ENCODE assay signal across 16 cellular contexts in genomic region chr9:136346157-136346481, GRCh38. TPM values are rescaled to one million over a fixed set of nuclear protein-coding genes. Genes with fewer than 3 reads are reported as not detected.
A peak's percentile ranks its signal among the peaks of the same experiment; 100 is the strongest.
DNase-seq lines count a peak whose midpoint lies in the region; ATAC-seq, FAIRE-seq and TF ChIP-seq lines count a peak whose summit lies in the region.
"Had no signal": no experiment of that assay in that cellular context is flagged by ENCODE, and none has a peak within 500 bp of the region (broad histone marks: within the 10 kb centered on the region; RNA-seq: fewer than 3 reads in every experiment).

No MANE protein-coding gene starts in this region.

- TF ChIP-seq CTCF in HepG2 (CRISPR knock-in tag; IDR thresholded peaks at IDR 0.05): no peak
- TF ChIP-seq CTCF in right lobe of liver (IDR thresholded peaks at IDR 0.05): no peak

- H3K9ac ChIP-seq in HepG2 (ENCODE audit: insufficient read depth, low read depth, low read length) (peak overlapping the region; percentile 57; the same call in 1 of the 2 replicates), endocrine pancreas (ENCODE audit: control insufficient read depth, insufficient read depth, low read length) (peak overlapping the region; percentile 54), neuronal stem cell (ENCODE audit: low read depth, low read length, poor library complexity) (no peak overlapping the region)
- H3K9ac ChIP-seq: KMS-11 had no signal

- H3K27ac ChIP-seq in HepG2 (ENCODE audit: extremely low read length, insufficient read depth, low read length) (no peak overlapping the region), right lobe of liver (no peak overlapping the region), neuronal stem cell (replicated peaks; ENCODE audit: low read length) (no peak overlapping the region)
- H3K27ac ChIP-seq in CD4-positive, alpha-beta memory T cell (ENCODE audit: low read depth, low read length): no peak overlapping the region
- H3K27ac ChIP-seq: gastrocnemius medialis, KMS-11 had no signal

- no peak overlapping the region for H2BK5ac ChIP-seq in neuronal stem cell (ENCODE audit: low read length)

- no peak overlapping the region for H3K4ac ChIP-seq in neuronal stem cell (ENCODE audit: low read length)

- TF ChIP-seq EP300 in HepG2 (IDR thresholded peaks at IDR 0.05; ENCODE audit: low read depth in 2 of 2, low read length in 2 of 2) (no peak), HepG2 (CRISPR knock-in tag; IDR thresholded peaks at IDR 0.05; ENCODE audit: borderline replicate concordance) (no peak)

- TF ChIP-seq RAD21 in HepG2 (CRISPR knock-in tag; IDR thresholded peaks at IDR 0.05): no peak

- H2BK12ac ChIP-seq in neuronal stem cell (ENCODE audit: low read length): no peak overlapping the region

- no peaks in the 10 kb centered on the region for H3K36me3 Mint-ChIP-seq in activated naive CD8-positive, alpha-beta T cell treated with anti-CD3 and anti-CD28 coated beads, Interleukin-2, amount 50 U/mL, for 24 hours (ENCODE audit: low read depth)
- no peaks in the 10 kb centered on the region for H3K36me3 Mint-ChIP-seq in CD4-positive, alpha-beta memory T cell
- H3K36me3 Mint-ChIP-seq: immature natural killer cell had no signal

- no peaks in the 10 kb centered on the region for H3K9me3 Mint-ChIP-seq in activated naive CD8-positive, alpha-beta T cell treated with anti-CD3 and anti-CD28 coated beads, Interleukin-2, amount 50 U/mL, for 24 hours
- no peaks in the 10 kb centered on the region for H3K9me3 Mint-ChIP-seq in CD4-positive, alpha-beta memory T cell
- H3K9me3 Mint-ChIP-seq: immature natural killer cell had no signal

- CTCF ChIA-PET in HepG2 (lab: Yijun Ruan, JAX; ENCODE audit: low intra/inter-chr PET ratio, low total read pairs): interaction anchor here (1.8 to 2.0 kb wide), 2 partner anchors 17 to 54 kb away, joined by 6 to 13 read pairs; partner anchors contain the start of genes DNLZ and SNAPC4
- CTCF ChIA-PET in CD4-positive, alpha-beta memory T cell (lab: Charles Lee; ENCODE audit: partially characterized antibody): interaction anchor here (0.5 to 1.0 kb wide), 2 partner anchors 55 to 325 kb away, joined by 3 read pairs; no protein-coding TSS in a partner anchor

- H3K36me3 ChIP-seq in HepG2 (replicated peaks in 1 of 2; ENCODE audit: control insufficient read depth in 1 of 2, insufficient read depth in 2 of 2, low read length in 2 of 2) (no peaks in the 10 kb centered on the region), right lobe of liver (no peaks in the 10 kb centered on the region), endocrine pancreas (ENCODE audit: control insufficient read depth, insufficient read depth, low read length) (no peaks in the 10 kb centered on the region), neuronal stem cell (replicated peaks in 1 of 2; ENCODE audit: control insufficient read depth in 2 of 2, insufficient read depth in 2 of 2, low read length in 2 of 2) (peaks cover 11 to 24% of the 10 kb centered on the region in 2 donors)
- no peaks in the 10 kb centered on the region for H3K36me3 ChIP-seq in CD4-positive, alpha-beta memory T cell (ENCODE audit: insufficient read depth, low read length)
- H3K36me3 ChIP-seq: gastrocnemius medialis, prostate gland had no signal

- in situ Hi-C loops in HepG2 (cut with HindIII; ENCODE audit: extremely low pct_ligation_motif_present, low pct_unique_long_range_greater_than_20kb): loop anchor here (25.0 kb wide), 1 partner anchor 291 kb away; no protein-coding TSS in a partner anchor

- H3K4me1 ChIP-seq in HepG2 (ENCODE audit: insufficient read depth, low read length): peaks cover 45% of the 10 kb centered on the region
- H3K4me1 ChIP-seq in right lobe of liver: no peaks in the 10 kb centered on the region
- H3K4me1 ChIP-seq in endocrine pancreas (ENCODE audit: control insufficient read depth, insufficient read depth, low read length): no peaks in the 10 kb centered on the region
- H3K4me1 ChIP-seq in neuronal stem cell (ENCODE audit: control insufficient read depth in 2 of 2, insufficient read depth in 1 of 2, low read depth in 1 of 2, low read length in 2 of 2): peaks cover 16 to 25% of the 10 kb centered on the region in 2 donors
- H3K4me1 ChIP-seq in CD4-positive, alpha-beta memory T cell (ENCODE audit: insufficient read depth, low read length): no peaks in the 10 kb centered on the region
- H3K4me1 ChIP-seq: prostate gland had no signal

- no peaks in the 10 kb centered on the region for H3K4me1 Mint-ChIP-seq in activated naive CD8-positive, alpha-beta T cell treated with anti-CD3 and anti-CD28 coated beads, Interleukin-2, amount 50 U/mL, for 24 hours
- H3K4me1 Mint-ChIP-seq in CD4-positive, alpha-beta memory T cell: no peaks in the 10 kb centered on the region

- ATAC-seq in HepG2 (peak; percentile 5), right lobe of liver (no peak)
- no peak for ATAC-seq in activated naive CD8-positive, alpha-beta T cell treated with anti-CD3 and anti-CD28 coated beads, Interleukin-2, amount 50 U/mL, for 24 hours

- no peak overlapping the region for H3K27ac Mint-ChIP-seq in activated naive CD8-positive, alpha-beta T cell treated with anti-CD3 and anti-CD28 coated beads, Interleukin-2, amount 50 U/mL, for 24 hours
- no peak overlapping the region for H3K27ac Mint-ChIP-seq in CD4-positive, alpha-beta memory T cell
- H3K27ac Mint-ChIP-seq: immature natural killer cell had no signal

- H3K4me3 ChIP-seq in HepG2 (replicated peaks in 1 of 3; ENCODE audit: insufficient read depth in 1 of 3, low read depth in 2 of 3, low read length in 3 of 3): peak overlapping the region; percentile 47 to 78 (median 47)
- no peak overlapping the region for H3K4me3 ChIP-seq in right lobe of liver
- no peak overlapping the region for H3K4me3 ChIP-seq in endocrine pancreas (ENCODE audit: control insufficient read depth, insufficient read depth, low read length)
- no peak overlapping the region for H3K4me3 ChIP-seq in neuronal stem cell (ENCODE audit: low read length in 2 of 2)
- no peak overlapping the region for H3K4me3 ChIP-seq in CD4-positive, alpha-beta memory T cell (ENCODE audit: low read length in 2 of 2)
- H3K4me3 ChIP-seq: prostate gland had no signal

- H2AFZ ChIP-seq in HepG2 (ENCODE audit: low read length) (no peak overlapping the region), neuronal stem cell (ENCODE audit: low read length) (peak overlapping the region; percentile 49)

- H3K9me3 ChIP-seq in HepG2 (ENCODE audit: low read length) (no peaks in the 10 kb centered on the region), right lobe of liver (no peaks in the 10 kb centered on the region), endocrine pancreas (ENCODE audit: control insufficient read depth, low read length) (no peaks in the 10 kb centered on the region), neuronal stem cell (replicated peaks in 1 of 2; ENCODE audit: control insufficient read depth in 2 of 2, insufficient read depth in 1 of 2, low read depth in 1 of 2, low read length in 2 of 2) (no peaks in the 10 kb centered on the region)
- H3K9me3 ChIP-seq in CD4-positive, alpha-beta memory T cell (ENCODE audit: control insufficient read depth in 1 of 2, low read length in 2 of 2): no peaks in the 10 kb centered on the region
- H3K9me3 ChIP-seq: gastrocnemius medialis, prostate gland had no signal

- no peak overlapping the region for H4K8ac ChIP-seq in neuronal stem cell (ENCODE audit: low read depth, low read length)

- peaks cover 12% of the 10 kb centered on the region for H3K79me1 ChIP-seq in neuronal stem cell (ENCODE audit: low read depth, low read length)

- peak overlapping the region; percentile 98 for H2AK5ac ChIP-seq in neuronal stem cell (ENCODE audit: low read depth, low read length)

- BruUV-seq in HepG2 (replicated peaks; lab: Mats Ljungman, UMichigan): no TSS peak

- H4K91ac ChIP-seq in neuronal stem cell (ENCODE audit: low read depth, low read length, poor library complexity): no peak overlapping the region

- H3K14ac ChIP-seq in neuronal stem cell (ENCODE audit: low read length): no peak overlapping the region

- H3K23ac ChIP-seq in neuronal stem cell (ENCODE audit: low read depth, low read length, poor library complexity): peak overlapping the region; percentile 93

- no peak overlapping the region for H2BK15ac ChIP-seq in neuronal stem cell (ENCODE audit: low read length)

- peak overlapping the region; percentile 95 for H3K4me2 ChIP-seq in HepG2 (ENCODE audit: low read depth, low read length)
- H3K4me2 ChIP-seq in neuronal stem cell (ENCODE audit: insufficient read depth, low read length, poor library complexity, severe bottlenecking): no peak overlapping the region
- H3K4me2 ChIP-seq: KMS-11 had no signal

- H3K79me2 ChIP-seq in HepG2 (ENCODE audit: insufficient read depth, low read length): no peaks in the 10 kb centered on the region

- no peak for DNase-seq in HepG2 (ENCODE audit: low spot score)
- no peak for DNase-seq in right lobe of liver
- DNase-seq in neuronal stem cell (ENCODE audit: low spot score): no peak
- no peak for DNase-seq in activated naive CD8-positive, alpha-beta T cell treated with anti-CD3 and anti-CD28 coated beads, Interleukin-2, amount 50 U/mL, for 24 hours
- no peak for DNase-seq in anterior cingulate cortex (lab: John Stamatoyannopoulos, UW)
- no peak for DNase-seq in stimulated activated CD8-positive, alpha-beta memory T cell treated with anti-CD3 and anti-CD28 coated beads, Interleukin-4, amount 100 ng/mL, for 48 hours
- DNase-seq in CD4-positive, alpha-beta memory T cell: no peak
- DNase-seq: activated naive CD4-positive, alpha-beta T cell treated with Interleukin-2 at 50 U/mL for 16 hours; immature natural killer cell; NCI-H1436; NCI-H226 had no signal

- H3K27me3 ChIP-seq in HepG2 (ENCODE audit: control insufficient read depth in 1 of 2, insufficient read depth in 2 of 2, low read length in 2 of 2) (peaks cover 0 to 9% of the 10 kb centered on the region in 2 experiments; a peak in 2 of 5 replicates), right lobe of liver (no peaks in the 10 kb centered on the region), endocrine pancreas (ENCODE audit: control insufficient read depth, insufficient read depth, low read length) (no peaks in the 10 kb centered on the region), neuronal stem cell (ENCODE audit: control insufficient read depth in 3 of 3, insufficient read depth in 3 of 3, low read depth in 1 of 3, low read length in 3 of 3) (no peaks in the 10 kb centered on the region)
- H3K27me3 ChIP-seq in CD4-positive, alpha-beta memory T cell (ENCODE audit: insufficient read depth, low read length): no peaks in the 10 kb centered on the region

- TF ChIP-seq POLR2A in HepG2 (IDR thresholded peaks at IDR 0.05; ENCODE audit: insufficient read depth in 1 of 2, low read depth in 2 of 2, low read length in 2 of 2) (no peak), right lobe of liver (IDR thresholded peaks at IDR 0.05) (no peak)

- intact Hi-C loops in HepG2 (cut with micrococcal nuclease; ENCODE audit: unreplicated experiment) (no loop called here), right lobe of liver (cut with DNase I) (loop anchor here in 1 of 2 donors (10.0 kb wide), 1 partner anchor 299 kb away; no protein-coding TSS in a partner anchor)
- intact Hi-C loops in CD4-positive, alpha-beta memory T cell (cut with micrococcal nuclease): no loop called here

- H3K4me3 Mint-ChIP-seq in activated naive CD8-positive, alpha-beta T cell treated with anti-CD3 and anti-CD28 coated beads, Interleukin-2, amount 50 U/mL, for 24 hours: no peak overlapping the region
- no peak overlapping the region for H3K4me3 Mint-ChIP-seq in CD4-positive, alpha-beta memory T cell
- H3K4me3 Mint-ChIP-seq: immature natural killer cell had no signal

- POLR2A ChIA-PET in HepG2 (lab: Yijun Ruan, JAX): interaction anchor here (0.8 to 2.9 kb wide), 9 partner anchors 9 to 96 kb away, joined by 3 to 73 read pairs (median 6); partner anchors contain the start of genes CARD9 and DNLZ
- POLR2A ChIA-PET in CD4-positive, alpha-beta memory T cell (lab: Charles Lee; ENCODE audit: partially characterized antibody): interaction anchor here (1.2 kb wide), 1 partner anchor 17 kb away, joined by 3 read pairs; the partner anchor contains the start of gene DNLZ

- H4K20me1 ChIP-seq in HepG2 (ENCODE audit: insufficient read depth, low read length): no peaks in the 10 kb centered on the region

- WGBS in HepG2 (ENCODE audit: low lambda C conversion rate): 19% methylated on average over 3 of the region's 10 CpGs
- no CpG with 5 or more reads among the region's 10 CpGs for WGBS in right lobe of liver (ENCODE audit: insufficient coverage, low coverage, low lambda C conversion rate, missing lambda C conversion rate)
- no CpG with 5 or more reads among the region's 10 CpGs for WGBS in neuronal stem cell (ENCODE audit: extremely low coverage in 2 of 2, insufficient read length in 2 of 2, insufficient replicate concordance in 1 of 2), 2 donors

- no peak overlapping the region for H2BK120ac ChIP-seq in neuronal stem cell (ENCODE audit: low read depth, low read length)

- no peak for FAIRE-seq in HepG2 (lab: Jason Lieb, UNC)
- FAIRE-seq: GM19239 had no signal

- no peaks in the 10 kb centered on the region for H3K27me3 Mint-ChIP-seq in activated naive CD8-positive, alpha-beta T cell treated with anti-CD3 and anti-CD28 coated beads, Interleukin-2, amount 50 U/mL, for 24 hours
- H3K27me3 Mint-ChIP-seq in CD4-positive, alpha-beta memory T cell: no peaks in the 10 kb centered on the region

- peak overlapping the region; percentile 84 for H3K18ac ChIP-seq in neuronal stem cell (ENCODE audit: low read length)

RNA-seq across cellular contexts. Expression of gene DNLZ, which starts 17.4 kb away (rescaled TPM):
- 5.4 and 8.0 TPM in 2 replicates for total RNA-seq in HepG2 (2016; rRNA removed; fragmentation: Illumina TruSeq; extraction: Trizol)
- 8.5 and 9.7 TPM in 2 replicates for total RNA-seq in HepG2 (2016; cell fraction: cytosol; rRNA removed; fragmentation: Illumina TruSeq; extraction: Trizol; ENCODE audit: low read depth)
- total RNA-seq in HepG2 (2016; cell fraction: insoluble cytoplasmic fraction; rRNA removed; fragmentation: Illumina TruSeq; extraction: Trizol): 5.7 and 10.6 TPM in 2 replicates
- total RNA-seq in HepG2 (2016; cell fraction: membrane; rRNA removed; fragmentation: Illumina TruSeq; extraction: Trizol): 8.2 and 10.5 TPM in 2 replicates
- total RNA-seq in HepG2 (2016; cell fraction: nucleus; rRNA removed; fragmentation: Illumina TruSeq; extraction: Trizol): 2.7 and 3.8 TPM in 2 replicates
- 3.4 and 4.5 TPM in 2 replicates for polyA plus RNA-seq in HepG2 (2011; rRNA removed)
- 1.9 and 8.6 TPM in 2 replicates for polyA plus RNA-seq in HepG2 (2011; cell fraction: cytosol; rRNA removed)
- polyA plus RNA-seq in HepG2 (2011; cell fraction: nucleus; rRNA removed): 4.9 and 10.5 TPM in 2 replicates
- 1.9 and 2.8 TPM in 2 replicates for polyA plus RNA-seq in HepG2 (2012)
- polyA plus RNA-seq in HepG2 (2016; cell fraction: cytosol; fragmentation: Illumina TruSeq; extraction: Trizol; ENCODE audit: low read depth): 8.4 and 8.5 TPM in 2 replicates
- polyA plus RNA-seq in HepG2 (2016; cell fraction: insoluble cytoplasmic fraction; fragmentation: Illumina TruSeq; extraction: Trizol; ENCODE audit: low read depth): 4.0 and 5.1 TPM in 2 replicates
- polyA plus RNA-seq in HepG2 (2016; cell fraction: membrane; fragmentation: Illumina TruSeq; extraction: Trizol; ENCODE audit: low read depth): 6.4 and 6.8 TPM in 2 replicates
- 5.5 and 7.2 TPM in 2 replicates for polyA plus RNA-seq in HepG2 (2016; cell fraction: nucleus; fragmentation: Illumina TruSeq; extraction: Trizol; ENCODE audit: insufficient read depth, low read depth)
- 0.90 and 2.5 TPM in 2 replicates for polyA minus RNA-seq in HepG2 (2011; rRNA and poly(A)+ RNA removed; ENCODE audit: low replicate concordance)
- polyA minus RNA-seq in HepG2 (2011; cell fraction: cytosol; rRNA and poly(A)+ RNA removed): 1.3 TPM in 1 of 2 replicates, not detected in the other
- 2.6 and 2.8 TPM in 2 replicates for polyA minus RNA-seq in HepG2 (2011; cell fraction: nucleus; rRNA and poly(A)+ RNA removed)
- total RNA-seq in right lobe of liver: 10 to 100 TPM in 3 of 6 experiments, 1 to 10 TPM in 3; 5.0 to 26.0 (median 10.4) TPM
- polyA plus RNA-seq in neuronal stem cell (2013, experiment 1 of 2): 6.7 TPM
- 6.9 TPM for polyA plus RNA-seq in neuronal stem cell (2013, experiment 2 of 2)
- 10 to 100 TPM; 26.0 to 32.3 TPM for total RNA-seq in CD4-positive, alpha-beta memory T cell
- 10 to 100 TPM; 71.3 to 86.1 TPM for polyA plus RNA-seq in CD4-positive, alpha-beta memory T cell

RNA-seq across cellular contexts. Expression of gene GPSM1, which starts 18.8 kb away (rescaled TPM):
- total RNA-seq in HepG2 (2016; rRNA removed; fragmentation: Illumina TruSeq; extraction: Trizol) (0.59 and 1.0 TPM in 2 replicates), right lobe of liver (1 to 10 TPM; 1.3 to 4.8 (median 4.1) TPM)
- 0.26 and 0.30 TPM in 2 replicates for total RNA-seq in HepG2 (2016; cell fraction: cytosol; rRNA removed; fragmentation: Illumina TruSeq; extraction: Trizol; ENCODE audit: low read depth)
- 0.55 and 1.1 TPM in 2 replicates for total RNA-seq in HepG2 (2016; cell fraction: insoluble cytoplasmic fraction; rRNA removed; fragmentation: Illumina TruSeq; extraction: Trizol)
- 0.53 and 0.72 TPM in 2 replicates for total RNA-seq in HepG2 (2016; cell fraction: membrane; rRNA removed; fragmentation: Illumina TruSeq; extraction: Trizol)
- total RNA-seq in HepG2 (2016; cell fraction: nucleus; rRNA removed; fragmentation: Illumina TruSeq; extraction: Trizol): 0.72 and 0.81 TPM in 2 replicates
- 2.4 and 3.4 TPM in 2 replicates for polyA plus RNA-seq in HepG2 (2011; rRNA removed)
- polyA plus RNA-seq in HepG2 (2011; cell fraction: cytosol; rRNA removed): 1.6 and 2.7 TPM in 2 replicates
- polyA plus RNA-seq in HepG2 (2011; cell fraction: nucleus; rRNA removed): 11.3 and 15.0 TPM in 2 replicates
- polyA plus RNA-seq in HepG2 (2012): 1.2 and 1.6 TPM in 2 replicates
- polyA plus RNA-seq in HepG2 (2016; cell fraction: cytosol; fragmentation: Illumina TruSeq; extraction: Trizol; ENCODE audit: low read depth): 0.28 and 0.43 TPM in 2 replicates
- polyA plus RNA-seq in HepG2 (2016; cell fraction: insoluble cytoplasmic fraction; fragmentation: Illumina TruSeq; extraction: Trizol; ENCODE audit: low read depth): 0.72 and 1.2 TPM in 2 replicates
- polyA plus RNA-seq in HepG2 (2016; cell fraction: membrane; fragmentation: Illumina TruSeq; extraction: Trizol; ENCODE audit: low read depth): 0.61 and 1.2 TPM in 2 replicates
- 3.5 and 3.8 TPM in 2 replicates for polyA plus RNA-seq in HepG2 (2016; cell fraction: nucleus; fragmentation: Illumina TruSeq; extraction: Trizol; ENCODE audit: insufficient read depth, low read depth)
- polyA minus RNA-seq in HepG2 (2011; rRNA and poly(A)+ RNA removed; ENCODE audit: low replicate concordance): 2.9 and 5.8 TPM in 2 replicates
- polyA minus RNA-seq in HepG2 (2011; cell fraction: cytosol; rRNA and poly(A)+ RNA removed): 1.4 and 1.6 TPM in 2 replicates
- polyA minus RNA-seq in HepG2 (2011; cell fraction: nucleus; rRNA and poly(A)+ RNA removed): 1.7 TPM in 2 replicates
- polyA plus RNA-seq in neuronal stem cell (2013, experiment 1 of 2): 37.4 TPM
- polyA plus RNA-seq in neuronal stem cell (2013, experiment 2 of 2): 37.2 TPM
- 1 to 10 TPM; 7.6 to 8.1 TPM for total RNA-seq in CD4-positive, alpha-beta memory T cell
- polyA plus RNA-seq in CD4-positive, alpha-beta memory T cell: 1 to 10 TPM in 1 of 2 donors, under 1 TPM in 1; 0.78 to 1.6 TPM

RNA-seq across cellular contexts. Expression of gene CARD9, which starts 27.4 kb away (rescaled TPM):
- total RNA-seq in HepG2 (2016; rRNA removed; fragmentation: Illumina TruSeq; extraction: Trizol) (3.6 and 7.4 TPM in 2 replicates), right lobe of liver (1 to 10 TPM in 3 of 6 experiments, under 1 TPM in 3; 0.48 to 1.6 (median 1.1) TPM)
- total RNA-seq in HepG2 (2016; cell fraction: cytosol; rRNA removed; fragmentation: Illumina TruSeq; extraction: Trizol; ENCODE audit: low read depth): 2.1 TPM in 2 replicates
- 3.4 and 7.7 TPM in 2 replicates for total RNA-seq in HepG2 (2016; cell fraction: insoluble cytoplasmic fraction; rRNA removed; fragmentation: Illumina TruSeq; extraction: Trizol)
- total RNA-seq in HepG2 (2016; cell fraction: membrane; rRNA removed; fragmentation: Illumina TruSeq; extraction: Trizol): 1.7 and 2.5 TPM in 2 replicates
- total RNA-seq in HepG2 (2016; cell fraction: nucleus; rRNA removed; fragmentation: Illumina TruSeq; extraction: Trizol): 7.9 and 8.9 TPM in 2 replicates
- 3.3 and 7.2 TPM in 2 replicates for polyA plus RNA-seq in HepG2 (2011; rRNA removed)
- 1.3 and 2.2 TPM in 2 replicates for polyA plus RNA-seq in HepG2 (2011; cell fraction: cytosol; rRNA removed)
- 51.0 and 60.5 TPM in 2 replicates for polyA plus RNA-seq in HepG2 (2011; cell fraction: nucleus; rRNA removed)
- polyA plus RNA-seq in HepG2 (2012): 2.6 and 4.5 TPM in 2 replicates
- polyA plus RNA-seq in HepG2 (2016; cell fraction: cytosol; fragmentation: Illumina TruSeq; extraction: Trizol; ENCODE audit: low read depth): 0.79 and 1.0 TPM in 2 replicates
- 2.6 and 5.2 TPM in 2 replicates for polyA plus RNA-seq in HepG2 (2016; cell fraction: insoluble cytoplasmic fraction; fragmentation: Illumina TruSeq; extraction: Trizol; ENCODE audit: low read depth)
- 0.66 and 0.74 TPM in 2 replicates for polyA plus RNA-seq in HepG2 (2016; cell fraction: membrane; fragmentation: Illumina TruSeq; extraction: Trizol; ENCODE audit: low read depth)
- 23.4 and 24.3 TPM in 2 replicates for polyA plus RNA-seq in HepG2 (2016; cell fraction: nucleus; fragmentation: Illumina TruSeq; extraction: Trizol; ENCODE audit: insufficient read depth, low read depth)
- 2.0 and 6.6 TPM in 2 replicates for polyA minus RNA-seq in HepG2 (2011; rRNA and poly(A)+ RNA removed; ENCODE audit: low replicate concordance)
- polyA minus RNA-seq in HepG2 (2011; cell fraction: cytosol; rRNA and poly(A)+ RNA removed): 0.62 and 0.99 TPM in 2 replicates
- polyA minus RNA-seq in HepG2 (2011; cell fraction: nucleus; rRNA and poly(A)+ RNA removed): 8.3 and 8.4 TPM in 2 replicates
- polyA plus RNA-seq in neuronal stem cell (2013, experiment 1 of 2): 0.14 TPM
- 0.17 TPM for polyA plus RNA-seq in neuronal stem cell (2013, experiment 2 of 2)
- total RNA-seq in CD4-positive, alpha-beta memory T cell: 1 to 10 TPM in 1 of 2 experiments, under 1 TPM in 1; 0.70 to 1.2 TPM
- polyA plus RNA-seq in CD4-positive, alpha-beta memory T cell: under 1 TPM in 1 of 2 donors, not detected in 1; 0.41 TPM

RNA-seq across cellular contexts. Expression of gene CCDC187, which starts 42.2 kb away (rescaled TPM):
- 0.13 TPM in 1 of 2 replicates, not detected in the other for total RNA-seq in HepG2 (2016; rRNA removed; fragmentation: Illumina TruSeq; extraction: Trizol)
- not detected in 2 replicates for total RNA-seq in HepG2 (2016; cell fraction: cytosol; rRNA removed; fragmentation: Illumina TruSeq; extraction: Trizol; ENCODE audit: low read depth)
- 0.09 TPM in 1 of 2 replicates, not detected in the other for total RNA-seq in HepG2 (2016; cell fraction: insoluble cytoplasmic fraction; rRNA removed; fragmentation: Illumina TruSeq; extraction: Trizol)
- 0.10 TPM in 1 of 2 replicates, not detected in the other for total RNA-seq in HepG2 (2016; cell fraction: membrane; rRNA removed; fragmentation: Illumina TruSeq; extraction: Trizol)
- total RNA-seq in HepG2 (2016; cell fraction: nucleus; rRNA removed; fragmentation: Illumina TruSeq; extraction: Trizol): 0.16 and 0.28 TPM in 2 replicates
- polyA plus RNA-seq in HepG2 (2011; rRNA removed): 0.03 and 0.09 TPM in 2 replicates
- 0.01 and 0.03 TPM in 2 replicates for polyA plus RNA-seq in HepG2 (2011; cell fraction: cytosol; rRNA removed)
- 0.45 and 0.48 TPM in 2 replicates for polyA plus RNA-seq in HepG2 (2011; cell fraction: nucleus; rRNA removed)
- 0.04 TPM in 1 of 2 replicates, not detected in the other for polyA plus RNA-seq in HepG2 (2012)
- polyA plus RNA-seq in HepG2 (2016; cell fraction: cytosol; fragmentation: Illumina TruSeq; extraction: Trizol; ENCODE audit: low read depth): not detected in 2 replicates
- not detected in 2 replicates for polyA plus RNA-seq in HepG2 (2016; cell fraction: insoluble cytoplasmic fraction; fragmentation: Illumina TruSeq; extraction: Trizol; ENCODE audit: low read depth)
- 0.08 TPM in 1 of 2 replicates, not detected in the other for polyA plus RNA-seq in HepG2 (2016; cell fraction: membrane; fragmentation: Illumina TruSeq; extraction: Trizol; ENCODE audit: low read depth)
- 0.14 and 0.17 TPM in 2 replicates for polyA plus RNA-seq in HepG2 (2016; cell fraction: nucleus; fragmentation: Illumina TruSeq; extraction: Trizol; ENCODE audit: insufficient read depth, low read depth)
- 0.20 and 0.49 TPM in 2 replicates for polyA minus RNA-seq in HepG2 (2011; rRNA and poly(A)+ RNA removed; ENCODE audit: low replicate concordance)
- not detected in 2 replicates for polyA minus RNA-seq in HepG2 (2011; cell fraction: cytosol; rRNA and poly(A)+ RNA removed)
- 0.39 and 0.50 TPM in 2 replicates for polyA minus RNA-seq in HepG2 (2011; cell fraction: nucleus; rRNA and poly(A)+ RNA removed)
- total RNA-seq in right lobe of liver: under 1 TPM in 3 of 6 experiments, not detected in 3; 0.09 to 0.80 (median 0.62) TPM
- 0.08 TPM for polyA plus RNA-seq in neuronal stem cell (2013, experiment 1 of 2)
- polyA plus RNA-seq in neuronal stem cell (2013, experiment 2 of 2): 0.08 TPM
- not detected for total RNA-seq in CD4-positive, alpha-beta memory T cell
- polyA plus RNA-seq in CD4-positive, alpha-beta memory T cell: not detected
- total RNA-seq: gastrocnemius medialis had no signal
- polyA plus RNA-seq: immature natural killer cell had no signal

RNA-seq across cellular contexts. Expression of gene SNAPC4, which starts 53.9 kb away (rescaled TPM):
- total RNA-seq in HepG2 (2016; rRNA removed; fragmentation: Illumina TruSeq; extraction: Trizol) (4.3 and 6.0 TPM in 2 replicates), right lobe of liver (1 to 10 TPM; 3.8 to 6.5 (median 5.4) TPM)
- 0.51 and 0.88 TPM in 2 replicates for total RNA-seq in HepG2 (2016; cell fraction: cytosol; rRNA removed; fragmentation: Illumina TruSeq; extraction: Trizol; ENCODE audit: low read depth)
- total RNA-seq in HepG2 (2016; cell fraction: insoluble cytoplasmic fraction; rRNA removed; fragmentation: Illumina TruSeq; extraction: Trizol): 3.9 and 6.1 TPM in 2 replicates
- total RNA-seq in HepG2 (2016; cell fraction: membrane; rRNA removed; fragmentation: Illumina TruSeq; extraction: Trizol): 1.5 TPM in 2 replicates
- 7.0 and 9.4 TPM in 2 replicates for total RNA-seq in HepG2 (2016; cell fraction: nucleus; rRNA removed; fragmentation: Illumina TruSeq; extraction: Trizol)
- 2.0 and 3.3 TPM in 2 replicates for polyA plus RNA-seq in HepG2 (2011; rRNA removed)
- 1.0 and 1.7 TPM in 2 replicates for polyA plus RNA-seq in HepG2 (2011; cell fraction: cytosol; rRNA removed)
- polyA plus RNA-seq in HepG2 (2011; cell fraction: nucleus; rRNA removed): 20.5 and 27.4 TPM in 2 replicates
- polyA plus RNA-seq in HepG2 (2012): 3.3 TPM in 2 replicates
- polyA plus RNA-seq in HepG2 (2016; cell fraction: cytosol; fragmentation: Illumina TruSeq; extraction: Trizol; ENCODE audit: low read depth): 0.61 and 0.67 TPM in 2 replicates
- polyA plus RNA-seq in HepG2 (2016; cell fraction: insoluble cytoplasmic fraction; fragmentation: Illumina TruSeq; extraction: Trizol; ENCODE audit: low read depth): 3.3 and 4.8 TPM in 2 replicates
- 1.2 and 1.3 TPM in 2 replicates for polyA plus RNA-seq in HepG2 (2016; cell fraction: membrane; fragmentation: Illumina TruSeq; extraction: Trizol; ENCODE audit: low read depth)
- polyA plus RNA-seq in HepG2 (2016; cell fraction: nucleus; fragmentation: Illumina TruSeq; extraction: Trizol; ENCODE audit: insufficient read depth, low read depth): 37.0 and 38.1 TPM in 2 replicates
- 1.5 and 5.2 TPM in 2 replicates for polyA minus RNA-seq in HepG2 (2011; rRNA and poly(A)+ RNA removed; ENCODE audit: low replicate concordance)
- 0.53 and 1.1 TPM in 2 replicates for polyA minus RNA-seq in HepG2 (2011; cell fraction: cytosol; rRNA and poly(A)+ RNA removed)
- polyA minus RNA-seq in HepG2 (2011; cell fraction: nucleus; rRNA and poly(A)+ RNA removed): 6.3 and 6.8 TPM in 2 replicates
- 7.2 TPM for polyA plus RNA-seq in neuronal stem cell (2013, experiment 1 of 2)
- 7.1 TPM for polyA plus RNA-seq in neuronal stem cell (2013, experiment 2 of 2)
- total RNA-seq in CD4-positive, alpha-beta memory T cell: 10 to 100 TPM; 13.1 to 15.4 TPM
- polyA plus RNA-seq in CD4-positive, alpha-beta memory T cell: 1 to 10 TPM in 1 of 2 donors, under 1 TPM in 1; 0.35 to 2.1 TPM

Comparison
In these comparisons a context has a peak if more than half of its experiments do, and no peak if none do; other contexts are left out.
1. H3K4me3 ChIP-seq: peak in HepG2 (3 of 3); none in right lobe of liver (0 of 3), endocrine pancreas (single experiment), neuronal stem cell (0 of 2) and CD4-positive, alpha-beta memory T cell (0 of 2).